In the genomic region with DNA sequence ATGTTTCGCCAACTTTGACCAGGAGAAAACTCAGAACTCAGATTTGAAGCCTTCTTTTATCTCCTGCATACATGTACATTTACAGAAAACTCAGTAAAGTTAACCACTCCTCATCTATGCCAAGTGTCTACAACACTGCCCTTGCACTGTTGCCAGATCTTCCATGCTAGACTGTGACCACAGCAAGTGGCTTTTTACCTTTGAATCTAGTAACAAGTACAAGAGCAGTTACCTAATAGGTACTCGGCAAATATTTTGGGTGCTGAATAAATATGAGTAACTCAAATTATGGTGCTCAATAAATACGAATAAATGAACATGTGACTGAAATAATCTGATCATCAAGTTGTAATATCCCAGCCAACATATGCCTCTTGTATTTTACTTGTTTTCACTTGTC, we compare ENCODE assay signal across 6 cellular contexts.
"Had no signal": no experiment of that assay in that cellular context is flagged by ENCODE, and none has a peak within 500 bp of the region (broad histone marks: within the 10 kb centered on the region; RNA-seq: fewer than 3 reads in every experiment).

No MANE protein-coding gene starts in this region.

- H3K36me3 Mint-ChIP-seq: IgD-negative memory B cell had no signal

- H3K4me3 Mint-ChIP-seq: IgD-negative memory B cell had no signal

- H3K27ac Mint-ChIP-seq: IgD-negative memory B cell had no signal

- H3K4me3 ChIP-seq: GM23248 had no signal

- H3K27ac ChIP-seq: GM23248 had no signal

- DNase-seq: GM23248, GOT3, H7, HCEC 1CT, KBM-7 had no signal
